Comparison of ENCODE assay signal across 1 cellular context in the genomic region with DNA sequence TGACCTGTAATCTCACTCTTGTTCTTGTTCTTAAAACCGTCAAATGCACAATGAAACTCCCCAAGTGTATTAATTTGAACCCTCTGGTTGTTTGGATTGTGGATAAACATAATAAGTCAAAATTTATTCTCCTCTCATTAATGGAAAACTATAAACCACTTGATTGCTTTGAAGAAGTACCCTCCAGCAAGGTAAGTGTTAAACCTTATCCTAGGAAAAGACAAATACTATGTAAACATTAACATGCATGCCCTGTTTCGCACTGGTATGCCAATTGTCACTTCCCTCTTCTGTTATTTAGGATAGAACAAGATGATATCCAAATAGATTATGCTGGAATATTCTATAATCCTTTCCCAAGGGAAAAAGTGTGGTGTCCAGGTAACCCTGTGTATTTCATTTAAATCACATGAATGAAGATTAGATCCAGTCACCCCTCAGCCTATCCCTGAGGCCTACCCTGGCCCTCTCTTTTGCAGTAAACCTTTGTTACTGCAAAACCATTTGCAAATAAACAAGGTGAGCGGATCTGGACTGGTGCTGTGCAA.
TF ChIP-seq lines count a peak whose summit lies in the region.

No MANE protein-coding gene starts in this region.

TF ChIP-seq in SK-N-SH treated with all-trans-retinoic acid at 6 μM for 48 hours, 23 proteins besides CTCF, POLR2A, EP300 and RAD21 (continued from another document):
- TF ChIP-seq CSDC2 (CRISPR knock-in tag; IDR thresholded peaks at IDR 0.05) (no peak), BACH2 (CRISPR knock-in tag; IDR thresholded peaks at IDR 0.05; ENCODE audit: borderline replicate concordance) (no peak)
